ENCODE assay signal across 1 cellular context in genomic region chr2:160583162-160583522, GRCh38.
TF ChIP-seq lines count a peak whose summit lies in the region.

No MANE protein-coding gene starts in this region.

TF ChIP-seq in IMR-90, 13 proteins besides CTCF, POLR2A, EP300 and RAD21 (continued from another document):
- TF ChIP-seq, protein P1, sequence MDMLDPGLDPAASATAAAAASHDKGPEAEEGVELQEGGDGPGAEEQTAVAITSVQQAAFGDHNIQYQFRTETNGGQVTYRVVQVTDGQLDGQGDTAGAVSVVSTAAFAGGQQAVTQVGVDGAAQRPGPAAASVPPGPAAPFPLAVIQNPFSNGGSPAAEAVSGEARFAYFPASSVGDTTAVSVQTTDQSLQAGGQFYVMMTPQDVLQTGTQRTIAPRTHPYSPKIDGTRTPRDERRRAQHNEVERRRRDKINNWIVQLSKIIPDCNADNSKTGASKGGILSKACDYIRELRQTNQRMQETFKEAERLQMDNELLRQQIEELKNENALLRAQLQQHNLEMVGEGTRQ (IDR thresholded peaks at IDR 0.05; ENCODE audit: low read depth, low read length): no peak
